Comparison of ENCODE assay signal across 8 cellular contexts in the genomic region with DNA sequence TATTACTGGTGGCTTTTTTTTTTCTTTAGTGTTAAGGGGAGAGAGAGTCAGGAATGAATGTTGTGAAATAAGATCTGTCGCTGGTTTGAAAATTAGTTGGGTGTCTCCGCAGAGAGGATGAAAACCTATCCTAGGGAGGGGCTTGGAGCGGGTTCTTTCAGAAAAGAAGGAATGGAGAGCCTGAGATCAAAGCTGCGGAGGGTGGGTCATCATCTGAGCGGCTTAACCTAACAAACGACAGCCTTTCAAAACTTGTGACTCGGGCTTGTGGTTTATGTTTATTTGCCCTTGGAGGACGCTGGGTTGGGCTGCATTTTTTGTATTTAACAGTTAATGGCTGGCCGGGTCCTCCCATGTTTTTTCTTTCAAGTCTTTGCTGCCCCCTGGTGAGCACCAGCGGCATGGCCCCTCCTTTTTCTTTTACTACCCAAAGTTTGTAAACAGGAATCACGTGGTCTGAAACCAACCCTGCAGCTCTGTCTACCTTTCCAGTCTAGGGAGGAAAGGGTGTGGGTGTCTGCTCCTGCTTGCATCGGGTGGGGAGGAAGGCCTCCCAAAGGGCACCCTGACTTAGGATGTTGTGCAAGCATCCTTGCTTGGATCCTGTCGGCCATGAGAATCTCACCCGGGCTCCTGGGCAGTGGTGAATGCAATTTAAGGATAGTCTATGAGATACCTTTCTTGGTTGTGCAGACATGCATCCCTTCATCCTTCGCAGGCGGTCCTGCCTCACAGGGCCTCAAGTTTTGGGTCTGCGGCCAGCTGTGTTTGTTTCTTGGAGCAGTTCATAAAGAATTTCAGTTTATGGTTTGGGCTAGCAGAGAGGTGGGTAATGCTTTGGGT. TPM values are rescaled to one million over a fixed set of nuclear protein-coding genes. Genes with fewer than 3 reads are reported as not detected.
A peak's percentile ranks its signal among the peaks of the same experiment; 100 is the strongest.
DNase-seq lines count a peak whose midpoint lies in the region; ATAC-seq, FAIRE-seq and TF ChIP-seq lines count a peak whose summit lies in the region.

No MANE protein-coding gene starts in this region.

- 21% methylated on average over 17 of the region's 17 CpGs for WGBS in A549 (ENCODE audit: missing lambda C conversion rate)
- 5% methylated on average over 14 of the region's 17 CpGs for WGBS in suprapubic skin

- TF ChIP-seq CTCF in A549 (IDR thresholded peaks at IDR 0.05) (peak; percentile 76), suprapubic skin (IDR thresholded peaks at IDR 0.05) (peak; percentile 90 to 96)

- peak overlapping the region; percentile 73 for H3K4me2 ChIP-seq in A549

- no peaks in the 10 kb centered on the region for H3K9me3 ChIP-seq in A549
- no peaks in the 10 kb centered on the region for H3K9me3 ChIP-seq in suprapubic skin

- H3K36me3 ChIP-seq in suprapubic skin = peaks cover 27% of the 10 kb centered on the region

- ATAC-seq in A549 (peak; percentile 9 to 33; a peak in 4 of 6 replicates), GM18909 (IDR thresholded peaks at IDR 0.05; ENCODE audit: poor library complexity, unreplicated experiment) (peak; percentile 32)
- peak; percentile 3 to 9 for ATAC-seq in activated naive CD4-positive, alpha-beta T cell treated with anti-CD3 and anti-CD28 coated beads, Interleukin-2, amount 50 U/mL, for 72 hours

- DNase-seq in A549 (ENCODE audit: low read depth in 1 of 2, low spot score in 1 of 2) (peak; percentile 88 to 92), NCI-H128 (lab: John Stamatoyannopoulos, UW; ENCODE audit: unreplicated experiment) (peak; percentile 83), SKM-1 (lab: John Stamatoyannopoulos, UW; ENCODE audit: unreplicated experiment) (peak; percentile 88), glomerular visceral epithelial cell (ENCODE audit: extremely low spot score) (peak; percentile 89), occipital lobe (lab: John Stamatoyannopoulos, UW) (peak; percentile 82), suprapubic skin (ENCODE audit: low spot score in 2 of 2) (peak; percentile 93 to 94)
- peak; percentile 86 to 92 for DNase-seq in activated naive CD4-positive, alpha-beta T cell treated with anti-CD3 and anti-CD28 coated beads, Interleukin-2, amount 50 U/mL, for 72 hours (ENCODE audit: low spot score in 2 of 2)

- H3K4me1 ChIP-seq in A549 (peaks cover 21% of the 10 kb centered on the region), suprapubic skin (peaks cover 47% of the 10 kb centered on the region)

- TF ChIP-seq POLR2A in A549 (IDR thresholded peaks at IDR 0.05; ENCODE audit: low read length) (no peak), suprapubic skin (IDR thresholded peaks at IDR 0.05) (peak in 1 of 2 donors; percentile 26)

- peak overlapping the region; percentile 99 for H3K27ac Mint-ChIP-seq in activated naive CD4-positive, alpha-beta T cell treated with anti-CD3 and anti-CD28 coated beads, Interleukin-2, amount 50 U/mL, for 72 hours

- FAIRE-seq in A549 (lab: Jason Lieb, UNC) = no peak

- H3K27ac ChIP-seq in A549 (peak overlapping the region; percentile 94 to 97), suprapubic skin (peak overlapping the region; percentile 89)

- TF ChIP-seq EP300 in A549 (IDR thresholded peaks at IDR 0.05) (no peak), suprapubic skin (IDR thresholded peaks at IDR 0.05) (no peak)

- POLR2A ChIA-PET in A549 (lab: Yijun Ruan, JAX) = interaction anchor here (0.6 to 4.0 kb wide), 11 partner anchors 11 to 154 kb away, joined by 3 to 32 read pairs (median 6); no protein-coding TSS in a partner anchor

- H3K4me3 ChIP-seq in A549 (peak overlapping the region; percentile 92), suprapubic skin (peak overlapping the region; percentile 76)

- no peaks in the 10 kb centered on the region for H3K27me3 ChIP-seq in suprapubic skin

- peaks cover 58 to 62% of the 10 kb centered on the region in 2 donors for H3K36me3 Mint-ChIP-seq in activated naive CD4-positive, alpha-beta T cell treated with anti-CD3 and anti-CD28 coated beads, Interleukin-2, amount 50 U/mL, for 72 hours

- H3K9me3 Mint-ChIP-seq in activated naive CD4-positive, alpha-beta T cell treated with anti-CD3 and anti-CD28 coated beads, Interleukin-2, amount 50 U/mL, for 72 hours = no peaks in the 10 kb centered on the region

- TF ChIP-seq RAD21 in A549 (conservative IDR thresholded peaks at IDR 0.05 in 1 of 2, IDR thresholded peaks at IDR 0.05 in 1 of 2) = peak; percentile 93 to 96

- CTCF ChIA-PET in A549 (lab: Yijun Ruan, JAX) = interaction anchor here (0.6 to 18.4 kb wide), 39 partner anchors 10 to 300 kb away, joined by 3 to 449 read pairs (median 5); no protein-coding TSS in a partner anchor

TF ChIP-seq in A549, 52 proteins besides CTCF, POLR2A, EP300 and RAD21:
- TF ChIP-seq, protein P1, sequence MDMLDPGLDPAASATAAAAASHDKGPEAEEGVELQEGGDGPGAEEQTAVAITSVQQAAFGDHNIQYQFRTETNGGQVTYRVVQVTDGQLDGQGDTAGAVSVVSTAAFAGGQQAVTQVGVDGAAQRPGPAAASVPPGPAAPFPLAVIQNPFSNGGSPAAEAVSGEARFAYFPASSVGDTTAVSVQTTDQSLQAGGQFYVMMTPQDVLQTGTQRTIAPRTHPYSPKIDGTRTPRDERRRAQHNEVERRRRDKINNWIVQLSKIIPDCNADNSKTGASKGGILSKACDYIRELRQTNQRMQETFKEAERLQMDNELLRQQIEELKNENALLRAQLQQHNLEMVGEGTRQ (IDR thresholded peaks at IDR 0.05) = peak; percentile 79
- TF ChIP-seq SMC3 (IDR thresholded peaks at IDR 0.05) (peak; percentile 96), FOXS1 (CRISPR knock-in tag; IDR thresholded peaks at IDR 0.05) (peak; percentile 69; the same call in 1 of the 2 replicates), HDAC2 (IDR thresholded peaks at IDR 0.05) (no peak), MAX (IDR thresholded peaks at IDR 0.05) (peak; percentile 82), KDM5A (IDR thresholded peaks at IDR 0.05) (peak; percentile 58; the same call in 1 of the 2 replicates), ZNF302 (CRISPR knock-in tag; IDR thresholded peaks at IDR 0.05) (no peak), ESRRA (IDR thresholded peaks at IDR 0.05; ENCODE audit: borderline replicate concordance, low read length) (peak; percentile 26; the same call in 1 of the 2 replicates), GATA3 (IDR thresholded peaks at IDR 0.05; ENCODE audit: borderline replicate concordance) (peak; percentile 23; the same call in 1 of the 2 replicates), HOXB5 (CRISPR knock-in tag; IDR thresholded peaks at IDR 0.05) (0 out of 2 replicates have a peak, but pooled peaks have one; percentile 64), CBX2 (IDR thresholded peaks at IDR 0.05; ENCODE audit: borderline replicate concordance, low read depth) (no peak), JUN (IDR thresholded peaks at IDR 0.05) (peak; percentile 31 to 41; a peak in 2 of 5 replicates), FOSL2 (IDR thresholded peaks at IDR 0.05) (no peak), FOSL2 (CRISPR knock-in tag; IDR thresholded peaks at IDR 0.05) (peak; percentile 47)
- TF ChIP-seq, protein P2, sequence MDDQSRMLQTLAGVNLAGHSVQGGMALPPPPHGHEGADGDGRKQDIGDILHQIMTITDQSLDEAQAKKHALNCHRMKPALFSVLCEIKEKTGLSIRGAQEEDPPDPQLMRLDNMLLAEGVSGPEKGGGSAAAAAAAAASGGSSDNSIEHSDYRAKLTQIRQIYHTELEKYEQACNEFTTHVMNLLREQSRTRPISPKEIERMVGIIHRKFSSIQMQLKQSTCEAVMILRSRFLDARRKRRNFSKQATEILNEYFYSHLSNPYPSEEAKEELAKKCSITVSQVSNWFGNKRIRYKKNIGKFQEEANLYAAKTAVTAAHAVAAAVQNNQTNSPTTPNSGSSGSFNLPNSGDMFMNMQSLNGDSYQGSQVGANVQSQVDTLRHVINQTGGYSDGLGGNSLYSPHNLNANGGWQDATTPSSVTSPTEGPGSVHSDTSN (IDR thresholded peaks at IDR 0.05) = no peak

RNA-seq across cellular contexts. Expression of gene PIM1, which starts 2.2 kb away (rescaled TPM):
- 19.0 and 21.9 TPM in 2 replicates for polyA plus RNA-seq in A549 (2011; rRNA removed)
- 24.5 and 35.6 TPM in 2 replicates for polyA plus RNA-seq in A549 (2012; cell fraction: cytosol; rRNA removed)
- polyA plus RNA-seq in A549 (2012; cell fraction: nucleus; rRNA removed) = 78.3 and 86.2 TPM in 2 replicates
- 12.3 to 16.6 TPM (median 15.4 TPM) in 3 replicates for polyA plus RNA-seq in A549 (2017; fragmentation: RNase III; extraction: RNeasy Plus Mini Kit Qiagen cat#74134 plus additional on column Dnase treatment)
- 28.6 and 29.4 TPM in 2 replicates for polyA minus RNA-seq in A549 (2011; rRNA and poly(A)+ RNA removed)
- total RNA-seq in activated naive CD4-positive, alpha-beta T cell treated with anti-CD3 and anti-CD28 coated beads, Interleukin-2, amount 50 U/mL, for 72 hours = 100 to 1,000 TPM; 280 to 408 TPM
- total RNA-seq in occipital lobe = 22.8 TPM
- total RNA-seq in suprapubic skin = 100 to 1,000 TPM in 2 of 4 donors, 10 to 100 TPM in 2; 63.6 to 158 (median 110) TPM

Comparison
In these comparisons a context has a peak if more than half of its experiments do, and no peak if none do; other contexts are left out.
1. Peak in every context shown above with its lines: DNase-seq, ATAC-seq, H3K4me3 ChIP-seq and H3K27ac ChIP-seq.